ENCODE assay signal across 1 cellular context in the genomic region with DNA sequence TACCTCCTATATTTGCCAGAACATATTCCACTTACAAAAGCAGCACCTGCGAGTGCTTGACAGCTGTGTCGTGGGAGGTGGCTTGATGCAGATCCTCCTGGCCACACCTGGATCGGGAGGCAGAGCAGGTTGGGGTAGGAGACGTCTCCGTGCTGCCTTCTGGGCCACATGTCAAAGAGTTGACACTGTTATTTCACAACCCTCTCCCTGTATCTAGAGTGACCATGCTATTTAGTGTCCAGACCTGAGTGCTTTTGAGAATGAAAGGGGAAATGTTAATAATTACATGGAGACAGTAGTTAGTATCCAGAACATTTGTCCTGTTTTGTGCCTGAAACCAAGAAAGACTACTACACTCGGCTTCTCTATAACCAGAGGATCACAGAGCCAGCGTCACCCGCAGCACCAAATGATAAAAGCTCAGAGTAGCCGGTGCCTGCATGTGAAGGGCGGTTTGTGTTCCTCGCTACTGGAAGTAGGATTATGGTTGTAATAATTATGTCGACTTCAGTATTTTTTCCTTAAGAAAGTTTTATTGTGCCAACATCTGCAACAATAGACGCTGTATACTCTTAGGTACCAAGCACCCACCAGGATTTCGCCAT.
A peak's percentile ranks its signal among the peaks of the same experiment; 100 is the strongest.
TF ChIP-seq lines count a peak whose summit lies in the region.

No MANE protein-coding gene starts in this region.

TF ChIP-seq in K562, 482 proteins besides CTCF, POLR2A, EP300 and RAD21 (continued from another document):
- TF ChIP-seq NFE2 (IDR thresholded peaks at IDR 0.05; ENCODE audit: low read depth) (0 out of 2 replicates have a peak, but pooled peaks have one; percentile 22), ZNF589 (CRISPR knock-in tag; IDR thresholded peaks at IDR 0.05; ENCODE audit: low read depth) (0 out of 2 replicates have a peak, but pooled peaks have one; percentile 18), BHLHE40 (IDR thresholded peaks at IDR 0.05; ENCODE audit: low read length) (peak; percentile 87), SREBF1 (IDR thresholded peaks at IDR 0.05; ENCODE audit: borderline replicate concordance, low read depth, low read length) (no peak), KAT7 (CRISPR knock-in tag; IDR thresholded peaks at IDR 0.05; ENCODE audit: borderline replicate concordance) (peak; percentile 61; the same call in 1 of the 2 replicates), SP2 (IDR thresholded peaks at IDR 0.05; ENCODE audit: extremely low read depth, low read depth, low read length, poor library complexity, severe bottlenecking) (no peak), SIN3B (IDR thresholded peaks at IDR 0.05; ENCODE audit: low read depth) (no peak), CEBPB (tag; IDR thresholded peaks at IDR 0.05) (peak; percentile 95), PYGO2 (tag; IDR thresholded peaks at IDR 0.05) (no peak), KDM5B (IDR thresholded peaks at IDR 0.05; ENCODE audit: insufficient replicate concordance, low read depth, low read length) (peak; percentile 8)
- TF ChIP-seq, protein P1, sequence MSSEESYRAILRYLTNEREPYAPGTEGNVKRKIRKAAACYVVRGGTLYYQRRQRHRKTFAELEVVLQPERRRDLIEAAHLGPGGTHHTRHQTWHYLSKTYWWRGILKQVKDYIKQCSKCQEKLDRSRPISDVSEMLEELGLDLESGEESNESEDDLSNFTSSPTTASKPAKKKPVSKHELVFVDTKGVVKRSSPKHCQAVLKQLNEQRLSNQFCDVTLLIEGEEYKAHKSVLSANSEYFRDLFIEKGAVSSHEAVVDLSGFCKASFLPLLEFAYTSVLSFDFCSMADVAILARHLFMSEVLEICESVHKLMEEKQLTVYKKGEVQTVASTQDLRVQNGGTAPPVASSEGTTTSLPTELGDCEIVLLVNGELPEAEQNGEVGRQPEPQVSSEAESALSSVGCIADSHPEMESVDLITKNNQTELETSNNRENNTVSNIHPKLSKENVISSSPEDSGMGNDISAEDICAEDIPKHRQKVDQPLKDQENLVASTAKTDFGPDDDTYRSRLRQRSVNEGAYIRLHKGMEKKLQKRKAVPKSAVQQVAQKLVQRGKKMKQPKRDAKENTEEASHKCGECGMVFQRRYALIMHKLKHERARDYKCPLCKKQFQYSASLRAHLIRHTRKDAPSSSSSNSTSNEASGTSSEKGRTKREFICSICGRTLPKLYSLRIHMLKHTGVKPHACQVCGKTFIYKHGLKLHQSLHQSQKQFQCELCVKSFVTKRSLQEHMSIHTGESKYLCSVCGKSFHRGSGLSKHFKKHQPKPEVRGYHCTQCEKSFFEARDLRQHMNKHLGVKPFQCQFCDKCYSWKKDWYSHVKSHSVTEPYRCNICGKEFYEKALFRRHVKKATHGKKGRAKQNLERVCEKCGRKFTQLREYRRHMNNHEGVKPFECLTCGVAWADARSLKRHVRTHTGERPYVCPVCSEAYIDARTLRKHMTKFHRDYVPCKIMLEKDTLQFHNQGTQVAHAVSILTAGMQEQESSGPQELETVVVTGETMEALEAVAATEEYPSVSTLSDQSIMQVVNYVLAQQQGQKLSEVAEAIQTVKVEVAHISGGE (CRISPR knock-in tag; IDR thresholded peaks at IDR 0.05): 0 out of 6 replicates have a peak, but pooled peaks of 1 of the 3 experiments have one; percentile 30
- TF ChIP-seq, protein P2, sequence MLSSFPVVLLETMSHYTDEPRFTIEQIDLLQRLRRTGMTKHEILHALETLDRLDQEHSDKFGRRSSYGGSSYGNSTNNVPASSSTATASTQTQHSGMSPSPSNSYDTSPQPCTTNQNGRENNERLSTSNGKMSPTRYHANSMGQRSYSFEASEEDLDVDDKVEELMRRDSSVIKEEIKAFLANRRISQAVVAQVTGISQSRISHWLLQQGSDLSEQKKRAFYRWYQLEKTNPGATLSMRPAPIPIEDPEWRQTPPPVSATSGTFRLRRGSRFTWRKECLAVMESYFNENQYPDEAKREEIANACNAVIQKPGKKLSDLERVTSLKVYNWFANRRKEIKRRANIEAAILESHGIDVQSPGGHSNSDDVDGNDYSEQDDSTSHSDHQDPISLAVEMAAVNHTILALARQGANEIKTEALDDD (IDR thresholded peaks at IDR 0.05): 0 out of 2 replicates have a peak, but pooled peaks have one; percentile 11
- TF ChIP-seq, protein P3, sequence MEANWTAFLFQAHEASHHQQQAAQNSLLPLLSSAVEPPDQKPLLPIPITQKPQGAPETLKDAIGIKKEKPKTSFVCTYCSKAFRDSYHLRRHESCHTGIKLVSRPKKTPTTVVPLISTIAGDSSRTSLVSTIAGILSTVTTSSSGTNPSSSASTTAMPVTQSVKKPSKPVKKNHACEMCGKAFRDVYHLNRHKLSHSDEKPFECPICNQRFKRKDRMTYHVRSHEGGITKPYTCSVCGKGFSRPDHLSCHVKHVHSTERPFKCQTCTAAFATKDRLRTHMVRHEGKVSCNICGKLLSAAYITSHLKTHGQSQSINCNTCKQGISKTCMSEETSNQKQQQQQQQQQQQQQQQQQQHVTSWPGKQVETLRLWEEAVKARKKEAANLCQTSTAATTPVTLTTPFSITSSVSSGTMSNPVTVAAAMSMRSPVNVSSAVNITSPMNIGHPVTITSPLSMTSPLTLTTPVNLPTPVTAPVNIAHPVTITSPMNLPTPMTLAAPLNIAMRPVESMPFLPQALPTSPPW (CRISPR knock-in tag; IDR thresholded peaks at IDR 0.05): peak; percentile 10; the same call in 1 of the 2 replicates
- TF ChIP-seq, protein P4, sequence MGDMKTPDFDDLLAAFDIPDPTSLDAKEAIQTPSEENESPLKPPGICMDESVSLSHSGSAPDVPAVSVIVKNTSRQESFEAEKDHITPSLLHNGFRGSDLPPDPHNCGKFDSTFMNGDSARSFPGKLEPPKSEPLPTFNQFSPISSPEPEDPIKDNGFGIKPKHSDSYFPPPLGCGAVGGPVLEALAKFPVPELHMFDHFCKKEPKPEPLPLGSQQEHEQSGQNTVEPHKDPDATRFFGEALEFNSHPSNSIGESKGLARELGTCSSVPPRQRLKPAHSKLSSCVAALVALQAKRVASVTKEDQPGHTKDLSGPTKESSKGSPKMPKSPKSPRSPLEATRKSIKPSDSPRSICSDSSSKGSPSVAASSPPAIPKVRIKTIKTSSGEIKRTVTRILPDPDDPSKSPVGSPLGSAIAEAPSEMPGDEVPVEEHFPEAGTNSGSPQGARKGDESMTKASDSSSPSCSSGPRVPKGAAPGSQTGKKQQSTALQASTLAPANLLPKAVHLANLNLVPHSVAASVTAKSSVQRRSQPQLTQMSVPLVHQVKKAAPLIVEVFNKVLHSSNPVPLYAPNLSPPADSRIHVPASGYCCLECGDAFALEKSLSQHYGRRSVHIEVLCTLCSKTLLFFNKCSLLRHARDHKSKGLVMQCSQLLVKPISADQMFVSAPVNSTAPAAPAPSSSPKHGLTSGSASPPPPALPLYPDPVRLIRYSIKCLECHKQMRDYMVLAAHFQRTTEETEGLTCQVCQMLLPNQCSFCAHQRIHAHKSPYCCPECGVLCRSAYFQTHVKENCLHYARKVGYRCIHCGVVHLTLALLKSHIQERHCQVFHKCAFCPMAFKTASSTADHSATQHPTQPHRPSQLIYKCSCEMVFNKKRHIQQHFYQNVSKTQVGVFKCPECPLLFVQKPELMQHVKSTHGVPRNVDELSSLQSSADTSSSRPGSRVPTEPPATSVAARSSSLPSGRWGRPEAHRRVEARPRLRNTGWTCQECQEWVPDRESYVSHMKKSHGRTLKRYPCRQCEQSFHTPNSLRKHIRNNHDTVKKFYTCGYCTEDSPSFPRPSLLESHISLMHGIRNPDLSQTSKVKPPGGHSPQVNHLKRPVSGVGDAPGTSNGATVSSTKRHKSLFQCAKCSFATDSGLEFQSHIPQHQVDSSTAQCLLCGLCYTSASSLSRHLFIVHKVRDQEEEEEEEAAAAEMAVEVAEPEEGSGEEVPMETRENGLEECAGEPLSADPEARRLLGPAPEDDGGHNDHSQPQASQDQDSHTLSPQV (IDR thresholded peaks at IDR 0.05): peak; percentile 37; the same call in 1 of the 2 replicates
- TF ChIP-seq, protein P5, sequence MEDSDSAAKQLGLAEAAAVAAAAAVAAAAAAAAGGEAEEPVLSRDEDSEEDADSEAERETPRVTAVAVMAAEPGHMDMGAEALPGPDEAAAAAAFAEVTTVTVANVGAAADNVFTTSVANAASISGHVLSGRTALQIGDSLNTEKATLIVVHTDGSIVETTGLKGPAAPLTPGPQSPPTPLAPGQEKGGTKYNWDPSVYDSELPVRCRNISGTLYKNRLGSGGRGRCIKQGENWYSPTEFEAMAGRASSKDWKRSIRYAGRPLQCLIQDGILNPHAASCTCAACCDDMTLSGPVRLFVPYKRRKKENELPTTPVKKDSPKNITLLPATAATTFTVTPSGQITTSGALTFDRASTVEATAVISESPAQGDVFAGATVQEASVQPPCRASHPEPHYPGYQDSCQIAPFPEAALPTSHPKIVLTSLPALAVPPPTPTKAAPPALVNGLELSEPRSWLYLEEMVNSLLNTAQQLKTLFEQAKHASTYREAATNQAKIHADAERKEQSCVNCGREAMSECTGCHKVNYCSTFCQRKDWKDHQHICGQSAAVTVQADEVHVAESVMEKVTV (CRISPR knock-in tag; IDR thresholded peaks at IDR 0.05): peak; percentile 3; the same call in 1 of the 2 replicates
- TF ChIP-seq, protein P6, sequence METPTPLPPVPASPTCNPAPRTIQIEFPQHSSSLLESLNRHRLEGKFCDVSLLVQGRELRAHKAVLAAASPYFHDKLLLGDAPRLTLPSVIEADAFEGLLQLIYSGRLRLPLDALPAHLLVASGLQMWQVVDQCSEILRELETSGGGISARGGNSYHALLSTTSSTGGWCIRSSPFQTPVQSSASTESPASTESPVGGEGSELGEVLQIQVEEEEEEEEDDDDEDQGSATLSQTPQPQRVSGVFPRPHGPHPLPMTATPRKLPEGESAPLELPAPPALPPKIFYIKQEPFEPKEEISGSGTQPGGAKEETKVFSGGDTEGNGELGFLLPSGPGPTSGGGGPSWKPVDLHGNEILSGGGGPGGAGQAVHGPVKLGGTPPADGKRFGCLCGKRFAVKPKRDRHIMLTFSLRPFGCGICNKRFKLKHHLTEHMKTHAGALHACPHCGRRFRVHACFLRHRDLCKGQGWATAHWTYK (CRISPR knock-in tag; IDR thresholded peaks at IDR 0.05): 0 out of 2 replicates have a peak, but pooled peaks have one; percentile 17
- TF ChIP-seq, protein P7, sequence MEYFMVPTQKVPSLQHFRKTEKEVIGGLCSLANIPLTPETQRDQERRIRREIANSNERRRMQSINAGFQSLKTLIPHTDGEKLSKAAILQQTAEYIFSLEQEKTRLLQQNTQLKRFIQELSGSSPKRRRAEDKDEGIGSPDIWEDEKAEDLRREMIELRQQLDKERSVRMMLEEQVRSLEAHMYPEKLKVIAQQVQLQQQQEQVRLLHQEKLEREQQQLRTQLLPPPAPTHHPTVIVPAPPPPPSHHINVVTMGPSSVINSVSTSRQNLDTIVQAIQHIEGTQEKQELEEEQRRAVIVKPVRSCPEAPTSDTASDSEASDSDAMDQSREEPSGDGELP (CRISPR knock-in tag; IDR thresholded peaks at IDR 0.05; ENCODE audit: borderline replicate concordance): peak; percentile 3; the same call in 1 of the 2 replicates
- TF ChIP-seq, protein P8, sequence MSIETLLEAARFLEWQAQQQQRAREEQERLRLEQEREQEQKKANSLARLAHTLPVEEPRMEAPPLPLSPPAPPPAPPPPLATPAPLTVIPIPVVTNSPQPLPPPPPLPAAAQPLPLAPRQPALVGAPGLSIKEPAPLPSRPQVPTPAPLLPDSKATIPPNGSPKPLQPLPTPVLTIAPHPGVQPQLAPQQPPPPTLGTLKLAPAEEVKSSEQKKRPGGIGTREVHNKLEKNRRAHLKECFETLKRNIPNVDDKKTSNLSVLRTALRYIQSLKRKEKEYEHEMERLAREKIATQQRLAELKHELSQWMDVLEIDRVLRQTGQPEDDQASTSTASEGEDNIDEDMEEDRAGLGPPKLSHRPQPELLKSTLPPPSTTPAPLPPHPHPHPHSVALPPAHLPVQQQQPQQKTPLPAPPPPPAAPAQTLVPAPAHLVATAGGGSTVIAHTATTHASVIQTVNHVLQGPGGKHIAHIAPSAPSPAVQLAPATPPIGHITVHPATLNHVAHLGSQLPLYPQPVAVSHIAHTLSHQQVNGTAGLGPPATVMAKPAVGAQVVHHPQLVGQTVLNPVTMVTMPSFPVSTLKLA (conservative IDR thresholded peaks at IDR 0.05): peak in 1 of 2 experiments; percentile 34; a peak in 1 of 4 replicates
- TF ChIP-seq, protein P9, sequence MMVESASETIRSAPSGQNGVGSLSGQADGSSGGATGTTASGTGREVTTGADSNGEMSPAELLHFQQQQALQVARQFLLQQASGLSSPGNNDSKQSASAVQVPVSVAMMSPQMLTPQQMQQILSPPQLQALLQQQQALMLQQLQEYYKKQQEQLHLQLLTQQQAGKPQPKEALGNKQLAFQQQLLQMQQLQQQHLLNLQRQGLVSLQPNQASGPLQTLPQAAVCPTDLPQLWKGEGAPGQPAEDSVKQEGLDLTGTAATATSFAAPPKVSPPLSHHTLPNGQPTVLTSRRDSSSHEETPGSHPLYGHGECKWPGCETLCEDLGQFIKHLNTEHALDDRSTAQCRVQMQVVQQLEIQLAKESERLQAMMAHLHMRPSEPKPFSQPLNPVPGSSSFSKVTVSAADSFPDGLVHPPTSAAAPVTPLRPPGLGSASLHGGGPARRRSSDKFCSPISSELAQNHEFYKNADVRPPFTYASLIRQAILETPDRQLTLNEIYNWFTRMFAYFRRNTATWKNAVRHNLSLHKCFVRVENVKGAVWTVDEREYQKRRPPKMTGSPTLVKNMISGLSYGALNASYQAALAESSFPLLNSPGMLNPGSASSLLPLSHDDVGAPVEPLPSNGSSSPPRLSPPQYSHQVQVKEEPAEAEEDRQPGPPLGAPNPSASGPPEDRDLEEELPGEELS (CRISPR knock-in tag; IDR thresholded peaks at IDR 0.05; ENCODE audit: borderline replicate concordance): 0 out of 2 replicates have a peak, but pooled peaks have one; percentile 11
